ENCODE assay signal across 15 cellular contexts in genomic region chr6:105138141-105138540, GRCh38. TPM values are rescaled to one million over a fixed set of nuclear protein-coding genes. Genes with fewer than 3 reads are reported as not detected.
DNase-seq lines count a peak whose midpoint lies in the region; ATAC-seq lines count a peak whose summit lies in the region.
"Had no signal": no experiment of that assay in that cellular context is flagged by ENCODE, and none has a peak within 500 bp of the region (broad histone marks: within the 10 kb centered on the region; RNA-seq: fewer than 3 reads in every experiment).

No MANE protein-coding gene starts in this region.

- peak overlapping the region; percentile 96 for H3K4me2 ChIP-seq in skeletal muscle satellite cell (ENCODE audit: low read length)

- H3K36me3 ChIP-seq in skeletal muscle satellite cell (ENCODE audit: insufficient read depth, low read length) = no peaks in the 10 kb centered on the region
- H3K36me3 ChIP-seq: ovary had no signal

- ATAC-seq in T-cell (replicated peaks in 1 of 4) (no peak), right cardiac atrium (no peak), HG03139 (IDR thresholded peaks at IDR 0.05; ENCODE audit: unreplicated experiment) (no peak)

- H3K27ac ChIP-seq in right cardiac atrium (ENCODE audit: low read length) = no peak overlapping the region
- H3K27ac ChIP-seq: ovary had no signal

- no peak overlapping the region for H3K27ac Mint-ChIP-seq in activated CD4-positive, alpha-beta T cell treated with anti-CD3 and anti-CD28 coated beads, Interleukin-2, amount 10 ng/mL, durations not matched to agents 7 days and 5 days
- H3K27ac Mint-ChIP-seq in T-cell (no peak overlapping the region), immature natural killer cell (no peak overlapping the region)

- no peaks in the 10 kb centered on the region for H3K27me3 ChIP-seq in skeletal muscle satellite cell (ENCODE audit: control insufficient read depth, insufficient read depth, low read length)
- no peaks in the 10 kb centered on the region for H3K27me3 ChIP-seq in right cardiac atrium (ENCODE audit: control insufficient read depth, insufficient read depth)
- H3K27me3 ChIP-seq: ovary had no signal

- H3K4me3 Mint-ChIP-seq in activated CD4-positive, alpha-beta T cell treated with anti-CD3 and anti-CD28 coated beads, Interleukin-2, amount 10 ng/mL, durations not matched to agents 7 days and 5 days = peak overlapping the region; percentile 6
- peak overlapping the region; percentile 65 to 73 (median 70) for H3K4me3 Mint-ChIP-seq in T-cell
- H3K4me3 Mint-ChIP-seq in immature natural killer cell = peak overlapping the region in 4 of 5 donors; percentile 44 to 76 (median 60)

- CTCF ChIA-PET in activated CD4-positive, alpha-beta T cell treated with anti-CD3 and anti-CD28 coated beads, Interleukin-2, amount 10 ng/mL, durations not matched to agents 7 days and 5 days (lab: Charles Lee) = no interaction called here
- CTCF ChIA-PET in T-cell (lab: Charles Lee) = no interaction called here

- no peak for DNase-seq in activated CD4-positive, alpha-beta T cell treated with anti-CD3 and anti-CD28 coated beads, Interleukin-2, amount 10 ng/mL, durations not matched to agents 7 days and 5 days
- no peak for DNase-seq in activated CD4-positive, alpha-beta T cell treated with anti-CD3 and anti-CD28 coated beads, Interleukin-2, amount 50 U/mL, for 48 hours
- DNase-seq in T-cell = no peak
- DNase-seq in immature natural killer cell = no peak
- DNase-seq in effector CD8-positive, alpha-beta T cell (lab: John Stamatoyannopoulos, UW) = no peak
- DNase-seq in right cardiac atrium = no peak
- DNase-seq: activated CD4-positive, CD25-positive, alpha-beta regulatory T cell; activated CD8-positive, alpha-beta memory T cell treated with anti-CD3 and anti-CD28 coated beads, Interleukin-2, amount 50 U/mL, for 4 hours; activated naive CD4-positive, alpha-beta T cell treated with anti-CD3 and anti-CD28 coated beads, Interleukin-2, amount 50 U/mL, for 16 hours; NCI-H1694 treated with DMSO at 0.1 percent for 48 hours; NCI-H524; stimulated activated CD4-positive, alpha-beta T cell treated with anti-CD3 and anti-CD28 coated beads, Interleukin-12 subunit alpha, Interleukin-12 subunit beta, amount 100 ng/mL, for 4 hours had no signal

- POLR2A ChIA-PET in activated CD4-positive, alpha-beta T cell treated with anti-CD3 and anti-CD28 coated beads, Interleukin-2, amount 10 ng/mL, durations not matched to agents 7 days and 5 days (lab: Charles Lee) = no interaction called here
- POLR2A ChIA-PET in T-cell (lab: Charles Lee) = no interaction called here

- H3K9me3 Mint-ChIP-seq in activated CD4-positive, alpha-beta T cell treated with anti-CD3 and anti-CD28 coated beads, Interleukin-2, amount 10 ng/mL, durations not matched to agents 7 days and 5 days = no peaks in the 10 kb centered on the region
- H3K9me3 Mint-ChIP-seq in T-cell = no peaks in the 10 kb centered on the region
- H3K9me3 Mint-ChIP-seq in immature natural killer cell = peaks cover 0 to 2% (median 0%) of the 10 kb centered on the region in 6 donors

- intact Hi-C loops in right cardiac atrium (cut with DNase I) = loop anchor here in 1 of 4 donors (10.0 kb wide), 1 partner anchor 227 kb away; no protein-coding TSS in a partner anchor

- H3K9me3 ChIP-seq in skeletal muscle satellite cell (replicated peaks; ENCODE audit: low read length) (no peaks in the 10 kb centered on the region), right cardiac atrium (ENCODE audit: control insufficient read depth, low read length) (no peaks in the 10 kb centered on the region)
- H3K9me3 ChIP-seq: ovary had no signal

- H3K4me3 ChIP-seq in skeletal muscle satellite cell (ENCODE audit: low read length) (no peak overlapping the region), right cardiac atrium (ENCODE audit: low read length) (no peak overlapping the region)

- 91% methylated on average over 2 of the region's 2 CpGs for WGBS in right cardiac atrium

- no peak overlapping the region for H3K9ac ChIP-seq in skeletal muscle satellite cell (ENCODE audit: low read depth, low read length)

- H3K4me1 Mint-ChIP-seq in activated CD4-positive, alpha-beta T cell treated with anti-CD3 and anti-CD28 coated beads, Interleukin-2, amount 10 ng/mL, durations not matched to agents 7 days and 5 days = peaks cover 10% of the 10 kb centered on the region
- H3K4me1 Mint-ChIP-seq in T-cell (peaks cover 10 to 16% (median 14%) of the 10 kb centered on the region in 3 donors), immature natural killer cell (peaks cover 11 to 18% of the 10 kb centered on the region in 2 donors)

- H3K4me1 ChIP-seq in skeletal muscle satellite cell (ENCODE audit: control insufficient read depth, insufficient read depth, low read length) (peaks cover 11% of the 10 kb centered on the region), right cardiac atrium (ENCODE audit: control insufficient read depth, insufficient read depth, low read length) (no peaks in the 10 kb centered on the region)

- H3K27me3 Mint-ChIP-seq in activated CD4-positive, alpha-beta T cell treated with anti-CD3 and anti-CD28 coated beads, Interleukin-2, amount 10 ng/mL, durations not matched to agents 7 days and 5 days = peaks cover 74% of the 10 kb centered on the region
- peaks cover 41 to 65% of the 10 kb centered on the region in 2 donors for H3K27me3 Mint-ChIP-seq in T-cell
- peaks cover 17 to 32% (median 17%) of the 10 kb centered on the region in 3 donors for H3K27me3 Mint-ChIP-seq in immature natural killer cell (ENCODE audit: low read depth in 3 of 3)

- H3K36me3 Mint-ChIP-seq in activated CD4-positive, alpha-beta T cell treated with anti-CD3 and anti-CD28 coated beads, Interleukin-2, amount 10 ng/mL, durations not matched to agents 7 days and 5 days (ENCODE audit: low read depth) = no peaks in the 10 kb centered on the region
- H3K36me3 Mint-ChIP-seq in T-cell (no peaks in the 10 kb centered on the region), immature natural killer cell (no peaks in the 10 kb centered on the region)

RNA-seq across cellular contexts. Expression of gene POPDC3, which starts 41.7 kb away (rescaled TPM):
- total RNA-seq in activated CD4-positive, alpha-beta T cell treated with anti-CD3 and anti-CD28 coated beads, Interleukin-2, amount 10 ng/mL, durations not matched to agents 7 days and 5 days = not detected
- total RNA-seq in T-cell (not detected), right cardiac atrium (10 to 100 TPM; 31.6 to 48.3 (median 41.3) TPM)
- polyA plus RNA-seq in immature natural killer cell (not detected), right cardiac atrium (53.2 TPM)
- total RNA-seq in skeletal muscle satellite cell (2012; rRNA removed) = 26.2 and 30.2 TPM in 2 replicates

Comparison
In these comparisons a context has a peak if more than half of its experiments do, and no peak if none do; other contexts are left out.
1. H3K4me3 Mint-ChIP-seq: peak in every context shown above with its lines; median percentile 70 in T-cell; 60 in immature natural killer cell; 6 in activated CD4-positive, alpha-beta T cell treated with anti-CD3 and anti-CD28 coated beads, Interleukin-2, amount 10 ng/mL, durations not matched to agents 7 days and 5 days.
2. RNA of gene POPDC3, which starts 41.7 kb away (total RNA-seq): 31.6 to 48.3 TPM in right cardiac atrium; not detected in activated CD4-positive, alpha-beta T cell treated with anti-CD3 and anti-CD28 coated beads, Interleukin-2, amount 10 ng/mL, durations not matched to agents 7 days and 5 days and not detected in T-cell; every median in the first group is over 10 times any median in the second.